Comparison of ENCODE assay signal across 12 cellular contexts in the genomic region with DNA sequence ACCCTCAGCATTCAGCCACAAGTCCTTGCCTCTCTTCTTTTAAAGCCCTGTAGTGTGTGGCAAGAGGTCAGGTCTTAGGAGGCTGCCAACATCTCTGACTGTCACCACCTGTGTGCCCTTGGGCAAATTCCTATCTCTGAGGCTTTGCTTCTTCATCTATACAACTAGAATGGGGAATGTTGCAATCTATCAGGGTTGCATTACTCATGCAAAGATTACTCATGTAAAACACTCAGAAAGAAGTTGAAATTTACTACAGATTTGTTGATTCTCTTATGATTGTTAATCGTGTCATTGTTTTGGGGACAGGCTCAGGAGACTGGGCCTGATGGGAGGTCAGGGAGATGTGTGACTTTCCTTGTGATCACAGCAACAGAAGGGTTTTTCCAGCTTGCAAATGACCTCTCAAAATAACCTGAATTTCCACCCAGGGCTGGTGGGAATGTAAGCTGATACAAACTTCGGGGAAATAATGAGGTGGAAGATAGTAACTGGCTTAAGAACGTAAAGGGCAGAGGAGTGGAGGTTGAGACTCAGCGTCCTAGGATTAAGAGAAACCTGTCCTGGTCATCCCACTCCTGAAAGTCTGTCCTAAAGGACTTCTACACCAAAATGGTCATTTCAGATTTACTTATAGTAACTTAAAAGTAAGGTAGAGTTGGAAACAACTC. TPM values are rescaled to one million over a fixed set of nuclear protein-coding genes. Genes with fewer than 3 reads are reported as not detected.
DNase-seq lines count a peak whose midpoint lies in the region; TF ChIP-seq lines count a peak whose summit lies in the region.
"Had no signal": no experiment of that assay in that cellular context is flagged by ENCODE, and none has a peak within 500 bp of the region (broad histone marks: within the 10 kb centered on the region; RNA-seq: fewer than 3 reads in every experiment).

No MANE protein-coding gene starts in this region.

- no peaks in the 10 kb centered on the region for H3K36me3 ChIP-seq in kidney epithelial cell (ENCODE audit: control insufficient read depth, insufficient read depth, low read length)
- H3K36me3 ChIP-seq: esophagus muscularis mucosa had no signal

- no peaks in the 10 kb centered on the region for H3K27me3 ChIP-seq in kidney epithelial cell (ENCODE audit: control insufficient read depth, insufficient read depth, low read length)
- H3K27me3 ChIP-seq: esophagus muscularis mucosa had no signal

- H3K4me3 ChIP-seq in kidney epithelial cell (ENCODE audit: low read depth, low read length) = no peak overlapping the region
- H3K4me3 ChIP-seq: esophagus muscularis mucosa had no signal

- no peak for TF ChIP-seq EP300 in Ishikawa (IDR thresholded peaks at IDR 0.05; ENCODE audit: borderline replicate concordance)

- DNase-seq in AG20443 (ENCODE audit: low spot score) (peak; percentile 75), amniotic epithelial cell (ENCODE audit: low read depth) (peak; percentile 88), kidney epithelial cell (ENCODE audit: low read depth) (peak; percentile 87), NCI-H345 treated with DMSO at 0.1 percent for 48 hours (lab: John Stamatoyannopoulos, UW; ENCODE audit: unreplicated experiment) (no peak), NCI-H82 (lab: John Stamatoyannopoulos, UW) (no peak)
- DNase-seq in activated CD4-positive, alpha-beta T cell treated with anti-CD3 and anti-CD28 coated beads for 1 hour = no peak
- DNase-seq in stimulated activated CD4-positive, alpha-beta T cell treated with anti-CD3 and anti-CD28 coated beads, Interleukin-4, amount 100 ng/mL, for 4 hours = no peak
- DNase-seq: activated gamma-delta T cell; NCI-H1694 treated with DMSO at 0.1 percent for 48 hours; stimulated activated CD4-positive, alpha-beta T cell treated with anti-CD3 and anti-CD28 coated beads, Interleukin-4, amount 100 ng/mL, for 1 hour had no signal

- TF ChIP-seq CTCF in kidney epithelial cell (IDR thresholded peaks at IDR 0.05; ENCODE audit: insufficient read depth, low read length, poor library complexity, severe bottlenecking) = no peak

- no peak for TF ChIP-seq RAD21 in Ishikawa (IDR thresholded peaks at IDR 0.05; ENCODE audit: low read depth)

TF ChIP-seq in Ishikawa, 13 proteins besides CTCF, POLR2A, EP300 and RAD21:
- TF ChIP-seq CEBPB (IDR thresholded peaks at IDR 0.05) (peak; percentile 78), CREB1 (IDR thresholded peaks at IDR 0.05; ENCODE audit: low read depth) (no peak), TCF12 (IDR thresholded peaks at IDR 0.05; ENCODE audit: low read depth) (0 out of 2 replicates have a peak, but pooled peaks have one; percentile 30)

RNA-seq across cellular contexts. Expression of gene SIGLEC15, which starts 32.0 kb away (rescaled TPM):
- total RNA-seq in kidney epithelial cell = 31.6 and 41.1 TPM in 2 replicates

Comparison
In these comparisons a context has a peak if more than half of its experiments do, and no peak if none do; other contexts are left out.
1. DNase-seq: peak in AG20443 (single experiment), amniotic epithelial cell (single experiment) and kidney epithelial cell (single experiment); none in activated CD4-positive, alpha-beta T cell treated with anti-CD3 and anti-CD28 coated beads for 1 hour (single experiment), stimulated activated CD4-positive, alpha-beta T cell treated with anti-CD3 and anti-CD28 coated beads, Interleukin-4, amount 100 ng/mL, for 4 hours (0 of 2), NCI-H345 treated with DMSO at 0.1 percent for 48 hours (single experiment) and NCI-H82 (single experiment).